26 cellular contexts compared by ENCODE assay signal in the genomic region with DNA sequence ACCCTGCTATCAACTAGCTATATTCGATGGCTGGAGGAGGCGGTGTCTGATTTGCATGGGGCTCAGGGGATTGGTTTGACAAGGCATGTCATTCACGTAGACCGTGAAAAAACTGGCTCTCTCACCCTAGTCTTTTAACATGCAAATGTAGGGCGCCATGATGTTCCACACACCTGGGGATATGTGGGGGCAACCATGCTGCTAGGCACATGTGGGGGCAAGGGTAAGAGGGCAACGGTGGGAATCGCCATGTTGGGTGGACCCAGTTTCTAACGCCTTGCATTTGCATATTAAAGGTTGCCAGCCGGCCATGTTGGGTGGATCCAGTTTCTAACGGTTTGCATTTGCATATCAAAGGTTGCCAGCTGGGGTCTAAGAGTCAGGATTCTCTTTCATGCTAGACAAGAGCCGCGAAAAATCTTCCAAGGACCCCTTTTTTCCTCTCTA.
DNase-seq lines count a peak whose midpoint lies in the region; ATAC-seq and TF ChIP-seq lines count a peak whose summit lies in the region.
"Had no signal": no experiment of that assay in that cellular context is flagged by ENCODE, and none has a peak within 500 bp of the region (broad histone marks: within the 10 kb centered on the region; RNA-seq: fewer than 3 reads in every experiment).

No MANE protein-coding gene starts in this region.

- DNase-seq in ELF-1 (ENCODE audit: low read depth, low spot score) (peak; percentile 90), NCI-H526 (lab: John Stamatoyannopoulos, UW) (peak; percentile 66 to 80), cerebellar cortex (ENCODE audit: low spot score) (peak; percentile 60), sigmoid colon (no peak), NCI-H2029 treated with DMSO at 0.1 percent for 48 hours (lab: John Stamatoyannopoulos, UW) (no peak)
- no peak for DNase-seq in central memory CD4-positive, alpha-beta T cell
- DNase-seq: activated CD8-positive, alpha-beta T cell treated with anti-CD3 and anti-CD28 coated beads for 36 hours; AML-193; CD8-positive, alpha-beta T cell; colonic mucosa; DMS153; effector memory CD8-positive, alpha-beta T cell; foreskin fibroblast; heart left ventricle; left lung; NCI-H1694 treated with DMSO at 0.1 percent for 48 hours; NCI-H524 treated with DMSO at 0.1 percent for 48 hours; occipital lobe; T-helper 17 cell had no signal

- H3K4me1 ChIP-seq in iPS-20b (ENCODE audit: insufficient read depth, low read length) (peaks cover 21% of the 10 kb centered on the region), sigmoid colon (peaks cover 0 to 45% (median 23%) of the 10 kb centered on the region in 4 donors)
- H3K4me1 ChIP-seq: colonic mucosa had no signal

- no peak for TF ChIP-seq CTCF in sigmoid colon (IDR thresholded peaks at IDR 0.05)

- H3K36me3 ChIP-seq in iPS-20b (ENCODE audit: insufficient read depth, low read depth, low read length) (no peaks in the 10 kb centered on the region), sigmoid colon (no peaks in the 10 kb centered on the region)
- H3K36me3 ChIP-seq: breast epithelium, colonic mucosa, heart left ventricle, left lung had no signal

- intact Hi-C loops in sigmoid colon (cut with DNase I), result no loop called here

- H3K27ac ChIP-seq in iPS-20b (ENCODE audit: low read length) (no peak overlapping the region), sigmoid colon (peak overlapping the region in 2 of 4 donors; percentile 68 to 74)
- H3K27ac ChIP-seq: colonic mucosa, left lung had no signal

- no peak for ATAC-seq in GM21528 (IDR thresholded peaks at IDR 0.05; ENCODE audit: low FRiP score, unreplicated experiment)
- ATAC-seq: activated CD8-positive, alpha-beta T cell treated with anti-CD3 and anti-CD28 coated beads for 36 hours; activated naive CD4-positive, alpha-beta T cell treated with anti-CD3 and anti-CD28 coated beads, Interleukin-2, amount 50 U/mL, for 72 hours; activated T-helper 17 cell treated with anti-CD3 and anti-CD28 coated beads, Interleukin-2, amount 50 U/mL, for 72 hours; CD8-positive, alpha-beta T cell; effector memory CD8-positive, alpha-beta T cell; HCT116; heart left ventricle; left lung; SK-N-SH treated with all-trans-retinoic acid at 6 μM for 48 hours; T-helper 17 cell had no signal

- H3K9me3 ChIP-seq in iPS-20b (ENCODE audit: insufficient read depth, low read depth, low read length) (no peaks in the 10 kb centered on the region; the same call in 1 of the 2 replicates), sigmoid colon (no peaks in the 10 kb centered on the region)
- H3K9me3 ChIP-seq: breast epithelium, colonic mucosa, heart left ventricle, left lung had no signal

- no peak for TF ChIP-seq POLR2A in sigmoid colon (IDR thresholded peaks at IDR 0.05)

- H3K27me3 ChIP-seq in iPS-20b (ENCODE audit: insufficient read depth, low read length) (no peaks in the 10 kb centered on the region; the same call in 1 of the 2 replicates), sigmoid colon (no peaks in the 10 kb centered on the region)
- H3K27me3 ChIP-seq: breast epithelium, colonic mucosa had no signal

- no peak for TF ChIP-seq EP300 in sigmoid colon (IDR thresholded peaks at IDR 0.05)

- no peak overlapping the region for H3K9ac ChIP-seq in iPS-20b (ENCODE audit: low read depth, low read length)

- WGBS in sigmoid colon, 2 donors, result 84 to 95% methylated on average over 12 of the region's 12 CpGs

- peak overlapping the region; percentile 31; the same call in 1 of the 2 replicates for H3K4me3 ChIP-seq in iPS-20b (ENCODE audit: low read length)
- no peak overlapping the region for H3K4me3 ChIP-seq in sigmoid colon
- H3K4me3 ChIP-seq: breast epithelium, colonic mucosa, heart left ventricle, left lung had no signal

Comparison
In these comparisons a context has a peak if more than half of its experiments do, and no peak if none do; other contexts are left out.
1. DNase-seq: peak in ELF-1 (single experiment), NCI-H526 (2 of 2) and cerebellar cortex (single experiment); none in central memory CD4-positive, alpha-beta T cell (single experiment), sigmoid colon (single experiment) and NCI-H2029 treated with DMSO at 0.1 percent for 48 hours (single experiment).